In the genomic region with DNA sequence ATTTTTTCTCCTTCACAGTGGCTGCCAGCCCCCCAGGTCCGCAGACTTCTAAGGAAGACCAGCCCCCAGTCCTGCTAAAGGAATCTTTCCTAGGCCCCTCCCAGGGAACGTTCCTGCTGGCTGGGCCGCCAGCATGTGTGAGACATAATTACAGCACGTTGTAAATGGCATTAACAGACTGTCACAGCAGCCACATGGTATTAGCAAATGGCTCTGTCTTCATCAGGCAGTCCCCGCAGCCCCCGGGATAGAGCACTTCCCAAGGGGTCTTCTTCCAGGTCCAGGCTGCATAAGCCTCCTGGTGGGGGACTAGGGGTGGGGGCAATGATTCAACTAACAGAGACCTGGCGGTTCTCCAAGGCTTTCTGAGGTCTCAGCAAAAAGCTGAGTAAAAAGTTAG, we compare ENCODE assay signal across 27 cellular contexts. TPM values are rescaled to one million over a fixed set of nuclear protein-coding genes. Genes with fewer than 3 reads are reported as not detected.
DNase-seq lines count a peak whose midpoint lies in the region; ATAC-seq, FAIRE-seq and TF ChIP-seq lines count a peak whose summit lies in the region.
"Had no signal": no experiment of that assay in that cellular context is flagged by ENCODE, and none has a peak within 500 bp of the region (broad histone marks: within the 10 kb centered on the region; RNA-seq: fewer than 3 reads in every experiment).

No MANE protein-coding gene starts in this region.

- H3K27ac ChIP-seq in CD8-positive, alpha-beta memory T cell (ENCODE audit: low read depth, low read length): no peak overlapping the region
- H3K27ac ChIP-seq: heart right ventricle, ovary, PC-9, SJCRH30, thyroid gland had no signal

- CTCF ChIA-PET in CD8-positive, alpha-beta memory T cell (lab: Charles Lee): no interaction called here

- no peaks in the 10 kb centered on the region for H3K9me3 ChIP-seq in CD8-positive, alpha-beta memory T cell (ENCODE audit: low read length)
- H3K9me3 ChIP-seq: heart right ventricle, ovary, SJCRH30, thyroid gland had no signal

- no peak for ATAC-seq in GM19351 (IDR thresholded peaks at IDR 0.05; ENCODE audit: unreplicated experiment)
- ATAC-seq: activated CD8-positive, alpha-beta T cell treated with anti-CD3 and anti-CD28 coated beads for 36 hours; activated naive CD4-positive, alpha-beta T cell treated with anti-CD3 and anti-CD28 coated beads, Interleukin-2, amount 50 U/mL, for 72 hours; heart right ventricle; sciatic nerve had no signal

- peak overlapping the region in 3 of 5 experiments; percentile 55 to 91 (median 82) for H3K27ac Mint-ChIP-seq in brain
- no peak overlapping the region for H3K27ac Mint-ChIP-seq in CD8-positive, alpha-beta memory T cell
- H3K27ac Mint-ChIP-seq: activated CD8-positive, alpha-beta T cell treated with anti-CD3 and anti-CD28 coated beads for 36 hours; activated naive CD4-positive, alpha-beta T cell treated with anti-CD3 and anti-CD28 coated beads, Interleukin-2, amount 50 U/mL, for 72 hours had no signal

- POLR2A ChIA-PET in CD8-positive, alpha-beta memory T cell (lab: Charles Lee): no interaction called here

- H3K36me3 ChIP-seq in CD8-positive, alpha-beta memory T cell (ENCODE audit: insufficient read depth, low read length): no peaks in the 10 kb centered on the region
- H3K36me3 ChIP-seq: heart right ventricle, ovary, SJCRH30, thyroid gland had no signal

- H3K27me3 Mint-ChIP-seq in brain: peaks cover 18% of the 10 kb centered on the region
- peaks cover 19 to 35% of the 10 kb centered on the region in 2 donors for H3K27me3 Mint-ChIP-seq in CD8-positive, alpha-beta memory T cell

- FAIRE-seq in D721Med (lab: Jason Lieb, UNC): peak; percentile 76
- FAIRE-seq: colon, endometrium, H54 had no signal

- no peaks in the 10 kb centered on the region for H3K4me1 ChIP-seq in CD8-positive, alpha-beta memory T cell (ENCODE audit: insufficient read depth, low read length)
- H3K4me1 ChIP-seq: SJCRH30, thyroid gland had no signal

- no peaks in the 10 kb centered on the region for H3K36me3 Mint-ChIP-seq in brain
- no peaks in the 10 kb centered on the region for H3K36me3 Mint-ChIP-seq in CD8-positive, alpha-beta memory T cell
- H3K36me3 Mint-ChIP-seq: activated naive CD4-positive, alpha-beta T cell treated with anti-CD3 and anti-CD28 coated beads, Interleukin-2, amount 50 U/mL, for 72 hours had no signal

- H3K4me3 Mint-ChIP-seq in brain: peak overlapping the region in 3 of 5 experiments; percentile 37 to 60 (median 38)
- no peak overlapping the region for H3K4me3 Mint-ChIP-seq in CD8-positive, alpha-beta memory T cell
- H3K4me3 Mint-ChIP-seq: activated CD8-positive, alpha-beta T cell treated with anti-CD3 and anti-CD28 coated beads for 36 hours had no signal

- no peak for TF ChIP-seq CTCF in D721Med (IDR thresholded peaks at IDR 0.05; ENCODE audit: insufficient read depth, missing control alignments)
- no peak for TF ChIP-seq CTCF in brain (conservative IDR thresholded peaks at IDR 0.05)
- no peak for TF ChIP-seq CTCF in GM20000 (IDR thresholded peaks at IDR 0.05; ENCODE audit: extremely low read depth, missing control alignments)

- peaks cover 58% of the 10 kb centered on the region for H3K4me1 Mint-ChIP-seq in brain
- H3K4me1 Mint-ChIP-seq in CD8-positive, alpha-beta memory T cell: no peaks in the 10 kb centered on the region

- no peak overlapping the region for H3K4me3 ChIP-seq in CD8-positive, alpha-beta memory T cell (ENCODE audit: low read length)
- H3K4me3 ChIP-seq: heart right ventricle, lung, ovary, PC-9, SJCRH30, thyroid gland had no signal

- peaks cover 0 to 5% (median 0%) of the 10 kb centered on the region in 5 experiments for H3K9me3 Mint-ChIP-seq in brain
- no peaks in the 10 kb centered on the region for H3K9me3 Mint-ChIP-seq in CD8-positive, alpha-beta memory T cell
- H3K9me3 Mint-ChIP-seq: activated CD8-positive, alpha-beta T cell treated with anti-CD3 and anti-CD28 coated beads for 36 hours had no signal

- DNase-seq in D721Med (ENCODE audit: insufficient read length, low spot score) (no peak), NCI-H2171 (lab: John Stamatoyannopoulos, UW) (peak; percentile 35), retina (peak; percentile 58), GM20000 (ENCODE audit: low spot score) (no peak)
- DNase-seq in CD8-positive, alpha-beta memory T cell: no peak
- DNase-seq: activated CD4-positive, CD25-positive, alpha-beta regulatory T cell; activated CD8-positive, alpha-beta T cell treated with anti-CD3 and anti-CD28 coated beads for 36 hours; activated T-cell treated with anti-CD3 and anti-CD28 coated beads, Interleukin-2, amount 50 U/mL, for 48 hours; GF-D8; heart right ventricle; NCI-H187; NCI-H774; ovary; PC-9; SJCRH30; stimulated activated CD4-positive, alpha-beta T cell treated with anti-CD3 and anti-CD28 coated beads, Interleukin-1b, Interleukin-23, amount 100 ng/mL, for 48 hours; stimulated activated naive CD4-positive, alpha-beta T cell; T-helper 2 cell; thyroid gland had no signal

- H3K27me3 ChIP-seq in CD8-positive, alpha-beta memory T cell (ENCODE audit: insufficient read depth, low read length, poor library complexity, severe bottlenecking): no peaks in the 10 kb centered on the region
- H3K27me3 ChIP-seq: ovary, SJCRH30, thyroid gland had no signal

RNA-seq across cellular contexts. Expression of gene FAM222A, which starts 34.9 kb away (rescaled TPM):
- polyA plus RNA-seq in brain (ENCODE audit: insufficient read depth, low read depth, low replicate concordance): 27.7 TPM
- 1 to 10 TPM; 2.0 to 3.0 TPM for total RNA-seq in CD8-positive, alpha-beta memory T cell
- 0.32 TPM for polyA plus RNA-seq in CD8-positive, alpha-beta memory T cell

Comparison
In these comparisons a context has a peak if more than half of its experiments do, and no peak if none do; other contexts are left out.
1. DNase-seq: peak in NCI-H2171 (single experiment) and retina (single experiment); none in D721Med (single experiment), GM20000 (single experiment) and CD8-positive, alpha-beta memory T cell (0 of 5).
2. H3K27ac Mint-ChIP-seq: peak in brain (3 of 5); none in CD8-positive, alpha-beta memory T cell (0 of 8).
3. H3K4me3 Mint-ChIP-seq: peak in brain (3 of 5); none in CD8-positive, alpha-beta memory T cell (0 of 7).
4. RNA of gene FAM222A, which starts 34.9 kb away (polyA plus RNA-seq): 27.7 TPM in brain (single experiment); 0.32 TPM in CD8-positive, alpha-beta memory T cell (single experiment); every median in the first group is over 10 times any median in the second.